Comparison of ENCODE assay signal across 8 cellular contexts in the genomic region with DNA sequence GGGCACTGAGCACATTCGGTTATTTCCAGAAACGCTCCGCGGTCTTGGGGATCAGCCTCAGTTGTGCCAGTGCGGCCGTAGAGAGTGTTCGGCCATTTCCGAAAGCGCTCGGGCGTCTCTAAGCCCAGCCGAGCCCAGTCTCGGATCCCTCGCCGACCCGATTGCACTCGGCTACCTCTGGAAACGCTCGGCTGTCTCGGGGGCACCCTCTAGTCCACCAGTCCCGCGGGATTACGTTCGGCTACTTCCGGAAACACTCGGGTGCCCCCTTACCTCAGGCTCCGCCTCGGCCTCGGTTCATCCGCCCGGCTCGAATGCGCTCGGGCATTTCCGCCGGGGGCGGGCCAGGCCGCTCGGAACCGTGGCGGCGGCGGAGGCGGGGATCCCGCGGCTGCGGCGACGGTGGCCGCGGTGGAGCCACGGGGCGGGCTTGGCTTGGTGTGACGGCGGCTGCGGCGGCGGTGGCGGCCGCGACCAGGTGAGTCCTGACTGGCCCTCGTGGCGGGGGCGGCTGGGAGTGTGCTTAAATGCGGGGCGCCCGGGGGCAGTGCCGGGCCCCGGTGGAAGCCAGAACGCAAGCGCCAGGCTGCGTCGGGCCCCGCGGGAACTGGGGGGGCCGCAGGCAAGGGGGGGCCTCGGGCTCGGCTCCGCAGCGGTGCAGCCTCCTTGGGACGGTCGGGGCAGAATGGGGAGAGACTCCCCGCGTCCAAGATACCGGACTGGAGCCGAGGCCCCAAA. TPM values are rescaled to one million over a fixed set of nuclear protein-coding genes. Genes with fewer than 3 reads are reported as not detected.
A peak's percentile ranks its signal among the peaks of the same experiment; 100 is the strongest.
DNase-seq lines count a peak whose midpoint lies in the region; ATAC-seq and TF ChIP-seq lines count a peak whose summit lies in the region.

PIK3R2 (plus strand) TSS at position 347 of the 738 bp plus-strand sequence. CDS start 2,717 bp downstream, outside the sequence.

- peak within 1 kb of the TSS; percentile 84 for H3K9ac ChIP-seq in KMS-11

- H3K27ac ChIP-seq in KMS-11 (peak within 1 kb of the TSS; percentile 79), Panc1 (ENCODE audit: low read length) (peak within 1 kb of the TSS; percentile 94)

- peaks cover 28% of the 10 kb centered on the region for H3K4me1 Mint-ChIP-seq in activated T-cell treated with anti-CD3 and anti-CD28 coated beads, Interleukin-2, amount 50 U/mL, for 24 hours (ENCODE audit: low read depth)

- H3K27ac Mint-ChIP-seq in activated T-cell treated with anti-CD3 and anti-CD28 coated beads, Interleukin-2, amount 50 U/mL, for 24 hours, result peak within 1 kb of the TSS; percentile 99

- peak; percentile 99 for DNase-seq in DMS53 (lab: John Stamatoyannopoulos, UW)
- peak; percentile 90 for DNase-seq in Panc1 (ENCODE audit: low read depth, low spot score)
- DNase-seq in activated T-cell treated with anti-CD3 and anti-CD28 coated beads, Interleukin-2, amount 50 U/mL, for 24 hours, result peak; percentile 100
- DNase-seq in epithelial cell of proximal tubule (ENCODE audit: low read depth), result peak; percentile 82
- DNase-seq in mucosa of descending colon, result peak; percentile 99 to 100 (median 100)
- DNase-seq in stimulated activated CD8-positive, alpha-beta memory T cell treated with anti-CD3 and anti-CD28 coated beads, Interleukin-4, amount 100 ng/mL, for 1 hour (ENCODE audit: low read depth in 2 of 2, low spot score in 1 of 2), result peak; percentile 98

- peak; percentile 45; the same call in 1 of the 2 replicates for TF ChIP-seq CTCF in KMS-11 (conservative IDR thresholded peaks at IDR 0.05; ENCODE audit: low read depth, low read length)
- no peak; the same call in none of the 2 replicates for TF ChIP-seq CTCF in Panc1 (IDR thresholded peaks at IDR 0.05)
- TF ChIP-seq CTCF in epithelial cell of proximal tubule (conservative IDR thresholded peaks at IDR 0.05; ENCODE audit: low read depth, low read length), result no peak
- TF ChIP-seq CTCF in mucosa of descending colon (IDR thresholded peaks at IDR 0.05), result no peak

- H3K4me2 ChIP-seq in KMS-11, result peak within 1 kb of the TSS; percentile 85

- H2AFZ ChIP-seq in KMS-11 (ENCODE audit: low read depth), result peak within 1 kb of the TSS; percentile 79

- intact Hi-C loops in Panc1 (cut with micrococcal nuclease; ENCODE audit: unreplicated experiment) (no loop called here), mucosa of descending colon (cut with DNase I, micrococcal nuclease) (no loop called here)

- no peak within 1 kb of the TSS for H3K4me3 ChIP-seq in KMS-11 (IDR thresholded peaks at IDR 0.05; ENCODE audit: insufficient read depth, low read depth, low read length)
- peak within 1 kb of the TSS; percentile 70 to 72 for H3K4me3 ChIP-seq in Panc1 (ENCODE audit: low read depth in 2 of 2, low read length in 2 of 2)
- H3K4me3 ChIP-seq in epithelial cell of proximal tubule (ENCODE audit: low read depth, low read length), result peak within 1 kb of the TSS; percentile 98
- peak within 1 kb of the TSS; percentile 29 for H3K4me3 ChIP-seq in mucosa of descending colon

- POLR2A ChIA-PET in Panc1 (lab: Charles Lee), result no interaction called here

- H3K27me3 ChIP-seq in KMS-11 (ENCODE audit: insufficient read depth, low read depth), result no peaks in the 10 kb centered on the region
- no peaks in the 10 kb centered on the region for H3K27me3 ChIP-seq in Panc1 (ENCODE audit: control insufficient read depth, insufficient read depth, low read length)

- no peaks in the 10 kb centered on the region for H4K20me1 ChIP-seq in KMS-11 (ENCODE audit: insufficient read depth)

- no peaks in the 10 kb centered on the region for H3K9me3 ChIP-seq in Panc1 (ENCODE audit: control insufficient read depth, insufficient read depth, low read depth, low read length)
- H3K9me3 ChIP-seq in mucosa of descending colon, result no peaks in the 10 kb centered on the region

- H3K27me3 Mint-ChIP-seq in activated T-cell treated with anti-CD3 and anti-CD28 coated beads, Interleukin-2, amount 50 U/mL, for 24 hours, result no peaks in the 10 kb centered on the region

- H3K36me3 ChIP-seq in KMS-11 (ENCODE audit: insufficient read depth), result no peaks in the 10 kb centered on the region
- peaks cover 2% of the 10 kb centered on the region; the same call in 1 of the 2 replicates for H3K36me3 ChIP-seq in Panc1 (ENCODE audit: control insufficient read depth, insufficient read depth, low read length)
- H3K36me3 ChIP-seq in mucosa of descending colon (ENCODE audit: low read depth), result peaks cover 4% of the 10 kb centered on the region

- H3K79me2 ChIP-seq in KMS-11 (ENCODE audit: insufficient read depth, low read depth), result no peaks in the 10 kb centered on the region

- CTCF ChIA-PET in Panc1 (lab: Charles Lee), result no interaction called here

- BruUV-seq in Panc1 (replicated peaks; lab: Mats Ljungman, UMichigan), result no TSS peak

- peaks cover 39% of the 10 kb centered on the region for H3K36me3 Mint-ChIP-seq in activated T-cell treated with anti-CD3 and anti-CD28 coated beads, Interleukin-2, amount 50 U/mL, for 24 hours (ENCODE audit: low read depth)

- H3K9me3 Mint-ChIP-seq in activated T-cell treated with anti-CD3 and anti-CD28 coated beads, Interleukin-2, amount 50 U/mL, for 24 hours, result no peaks in the 10 kb centered on the region

- peak; percentile 70 for ATAC-seq in GM21786 (IDR thresholded peaks at IDR 0.05; ENCODE audit: unreplicated experiment)
- peak; percentile 93 for ATAC-seq in Panc1
- peak; percentile 85 for ATAC-seq in mucosa of descending colon

- in situ Hi-C loops in Panc1 (cut with HindIII; ENCODE audit: low pct_unique_long_range_greater_than_20kb, low sequenced_read_pairs), result no loop called here

- peak within 1 kb of the TSS; percentile 84 for H3K4me3 Mint-ChIP-seq in activated T-cell treated with anti-CD3 and anti-CD28 coated beads, Interleukin-2, amount 50 U/mL, for 24 hours

- H3K4me1 ChIP-seq in KMS-11 (ENCODE audit: low read depth, poor library complexity, severe bottlenecking), result peaks cover 13% of the 10 kb centered on the region
- H3K4me1 ChIP-seq in Panc1 (ENCODE audit: control insufficient read depth, insufficient read depth, low read length), result peaks cover 27% of the 10 kb centered on the region
- H3K4me1 ChIP-seq in mucosa of descending colon (ENCODE audit: low read depth), result peaks cover 43% of the 10 kb centered on the region

RNA-seq across cellular contexts. Expression of gene PIK3R2, which starts in this region (rescaled TPM):
- 37.6 TPM for total RNA-seq in Panc1 (2021; ENCODE audit: unreplicated experiment)
- 67.7 TPM for polyA plus RNA-seq in Panc1 (2012; ENCODE audit: insufficient read length)
- total RNA-seq in epithelial cell of proximal tubule, result 15.3 and 19.9 TPM in 2 replicates
- total RNA-seq in mucosa of descending colon, result 10 to 100 TPM; 31.6 to 40.0 (median 35.2) TPM
